Comparison of ENCODE assay signal across 9 cellular contexts in the genomic region with DNA sequence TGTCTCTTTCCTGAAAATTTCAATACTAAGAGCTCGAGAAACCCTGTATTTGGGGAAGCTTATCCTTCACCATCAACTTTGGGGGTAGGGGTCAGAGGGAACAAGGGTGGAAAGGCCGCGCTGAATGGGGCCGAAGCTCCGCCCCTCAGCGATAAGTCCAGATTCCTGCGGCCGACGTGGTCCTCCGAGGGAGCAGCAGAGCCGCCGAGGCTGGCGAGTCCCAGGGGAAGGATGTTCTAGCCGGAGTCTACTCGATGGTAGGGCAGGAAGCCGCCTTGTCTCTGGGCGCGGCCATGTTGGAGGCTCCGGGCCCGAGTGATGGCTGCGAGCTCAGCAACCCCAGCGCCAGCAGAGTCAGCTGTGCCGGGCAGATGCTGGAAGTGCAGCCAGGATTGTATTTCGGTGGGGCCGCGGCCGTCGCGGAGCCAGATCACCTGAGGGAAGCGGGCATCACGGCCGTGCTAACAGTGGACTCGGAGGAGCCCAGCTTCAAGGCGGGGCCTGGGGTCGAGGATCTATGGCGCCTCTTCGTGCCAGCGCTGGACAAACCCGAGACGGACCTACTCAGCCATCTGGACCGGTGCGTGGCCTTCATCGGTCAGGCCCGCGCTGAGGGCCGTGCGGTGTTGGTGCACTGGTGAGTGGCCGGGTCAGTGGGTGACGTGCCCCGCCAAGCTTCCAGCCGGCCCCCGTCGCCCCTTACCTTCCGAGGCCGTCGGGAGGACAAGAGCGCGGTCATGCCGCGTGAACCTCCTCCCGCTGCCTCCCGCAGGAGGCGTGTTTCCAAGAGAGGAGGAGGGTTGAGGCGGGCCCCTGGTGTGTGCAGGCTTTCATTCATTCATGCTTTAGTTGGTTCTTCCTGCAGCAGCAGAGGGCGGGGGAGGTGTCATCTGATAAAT. TPM values are rescaled to one million over a fixed set of nuclear protein-coding genes. Genes with fewer than 3 reads are reported as not detected.
A peak's percentile ranks its signal among the peaks of the same experiment; 100 is the strongest.
DNase-seq lines count a peak whose midpoint lies in the region; ATAC-seq, FAIRE-seq and TF ChIP-seq lines count a peak whose summit lies in the region.
"Had no signal": no experiment of that assay in that cellular context is flagged by ENCODE, and none has a peak within 500 bp of the region (broad histone marks: within the 10 kb centered on the region; RNA-seq: fewer than 3 reads in every experiment).

A gene with protein sequence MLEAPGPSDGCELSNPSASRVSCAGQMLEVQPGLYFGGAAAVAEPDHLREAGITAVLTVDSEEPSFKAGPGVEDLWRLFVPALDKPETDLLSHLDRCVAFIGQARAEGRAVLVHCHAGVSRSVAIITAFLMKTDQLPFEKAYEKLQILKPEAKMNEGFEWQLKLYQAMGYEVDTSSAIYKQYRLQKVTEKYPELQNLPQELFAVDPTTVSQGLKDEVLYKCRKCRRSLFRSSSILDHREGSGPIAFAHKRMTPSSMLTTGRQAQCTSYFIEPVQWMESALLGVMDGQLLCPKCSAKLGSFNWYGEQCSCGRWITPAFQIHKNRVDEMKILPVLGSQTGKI (plus strand): TSS at position 278 of the 899 bp plus-strand sequence. CDS start 16 bp downstream, at position 294.

- peaks cover 19% of the 10 kb centered on the region for H4K20me1 ChIP-seq in smooth muscle cell (ENCODE audit: low read depth)

- peak within 1 kb of the TSS; percentile 88 for H3K4me2 ChIP-seq in smooth muscle cell

- H3K79me2 ChIP-seq in smooth muscle cell (ENCODE audit: low read depth): peaks cover 33% of the 10 kb centered on the region

- under 1% methylated on average over 64 of the region's 65 CpGs for WGBS in smooth muscle cell (ENCODE audit: low lambda C conversion rate)

- no peaks in the 10 kb centered on the region for H3F3A ChIP-seq in smooth muscle cell (ENCODE audit: low read depth)

- peak within 1 kb of the TSS; percentile 85 for H3K9ac ChIP-seq in smooth muscle cell (ENCODE audit: low read depth)

- CTCF ChIA-PET in AG04450 (lab: Charles Lee): interaction anchor here (0.6 to 3.0 kb wide), 11 partner anchors 10 to 526 kb away, joined by 3 to 29 read pairs (median 4); no protein-coding TSS in a partner anchor

- H3K4me3 ChIP-seq in AG04450 (ENCODE audit: low read depth, low read length) (peak within 1 kb of the TSS; percentile 96), WI38 (ENCODE audit: low read depth, low read length) (peak within 1 kb of the TSS; percentile 68), bronchial epithelial cell (ENCODE audit: low read depth, low read length) (peak within 1 kb of the TSS; percentile 98), smooth muscle cell (peak within 1 kb of the TSS; percentile 77)

- TF ChIP-seq CTCF in AG04450 (IDR thresholded peaks at IDR 0.05; ENCODE audit: low read depth, low read length) (peak; percentile 11; the same call in 1 of the 2 replicates), WI38 (IDR thresholded peaks at IDR 0.05; ENCODE audit: low read depth, low read length) (no peak), bronchial epithelial cell (IDR thresholded peaks at IDR 0.05; ENCODE audit: insufficient read depth, low read length, severe bottlenecking) (peak; percentile 22), smooth muscle cell (IDR thresholded peaks at IDR 0.05; ENCODE audit: borderline replicate concordance, insufficient read depth, poor library complexity, severe bottlenecking) (no peak)

- peak within 1 kb of the TSS; percentile 95 for H3K27ac ChIP-seq in AG04450 (ENCODE audit: low read depth, low read length)
- peak within 1 kb of the TSS; percentile 82 for H3K27ac ChIP-seq in smooth muscle cell (ENCODE audit: low read depth)

- no peaks in the 10 kb centered on the region; the same call in 1 of the 2 replicates for H3K9me3 ChIP-seq in AG04450 (ENCODE audit: control insufficient read depth, insufficient read depth, low read length)
- H3K9me3 ChIP-seq in smooth muscle cell (replicated peaks; ENCODE audit: low read depth): no peaks in the 10 kb centered on the region

- H3K27me3 ChIP-seq in AG04450 (ENCODE audit: control insufficient read depth, insufficient read depth, low read length) (no peaks in the 10 kb centered on the region), bronchial epithelial cell (ENCODE audit: control insufficient read depth, insufficient read depth, low read length) (no peaks in the 10 kb centered on the region), smooth muscle cell (ENCODE audit: low read depth) (no peaks in the 10 kb centered on the region)

- DNase-seq in AG04450 (ENCODE audit: low read depth, low spot score) (peak; percentile 86), NCI-H2196 treated with DMSO at 0.1 percent for 48 hours (lab: John Stamatoyannopoulos, UW; ENCODE audit: unreplicated experiment) (peak; percentile 96), bronchial epithelial cell (ENCODE audit: low read depth) (peak; percentile 91), iPS-NIHi7 (ENCODE audit: extremely low spot score) (peak; percentile 94), smooth muscle cell (lab: John Stamatoyannopoulos, UW; ENCODE audit: unreplicated experiment) (peak; percentile 86)

- peaks cover 2% of the 10 kb centered on the region for H3K36me3 ChIP-seq in bronchial epithelial cell (ENCODE audit: control insufficient read depth, insufficient read depth, low read length)
- H3K36me3 ChIP-seq in smooth muscle cell (ENCODE audit: low read depth): peaks cover 22% of the 10 kb centered on the region

- POLR2A ChIA-PET in AG04450 (lab: Yijun Ruan, JAX): interaction anchor here (0.7 to 1.5 kb wide), 4 partner anchors 15 to 792 kb away, joined by 3 to 20 read pairs (median 4); no protein-coding TSS in a partner anchor

- H2AFZ ChIP-seq in smooth muscle cell (ENCODE audit: low read depth): peak within 1 kb of the TSS; percentile 84

- peak; percentile 96 for ATAC-seq in GM18868 (IDR thresholded peaks at IDR 0.05; ENCODE audit: unreplicated experiment)
- peak; percentile 97 for ATAC-seq in HG03108 (IDR thresholded peaks at IDR 0.05; ENCODE audit: unreplicated experiment)

- no peak for FAIRE-seq in bronchial epithelial cell (lab: Jason Lieb, UNC)
- FAIRE-seq: colon had no signal

- peaks cover 5% of the 10 kb centered on the region for H3K4me1 ChIP-seq in smooth muscle cell (ENCODE audit: low read depth)

RNA-seq across cellular contexts. Expression of the gene that starts here (rescaled TPM):
- polyA plus RNA-seq in AG04450 (2011; rRNA removed) (34.9 and 41.1 TPM in 2 replicates), smooth muscle cell (39.2 and 41.8 TPM in 2 replicates)
- 6.3 and 13.0 TPM in 2 replicates for polyA minus RNA-seq in AG04450 (2011; rRNA and poly(A)+ RNA removed)
- total RNA-seq in bronchial epithelial cell (45.6 and 61.9 TPM in 2 replicates), smooth muscle cell (39.3 and 45.7 TPM in 2 replicates)

Comparison
In these comparisons a context has a peak if more than half of its experiments do, and no peak if none do; other contexts are left out.
1. Peak in every context shown above with its lines: DNase-seq, ATAC-seq, H3K4me3 ChIP-seq and H3K27ac ChIP-seq.
2. CTCF ChIP-seq: peak in AG04450 (single experiment) and bronchial epithelial cell (single experiment); none in WI38 (single experiment) and smooth muscle cell (single experiment).